In genomic region chr9:4740373-4740622, GRCh38 we compare ENCODE assay signal across 8 cellular contexts. TPM values are rescaled to one million over a fixed set of nuclear protein-coding genes. Genes with fewer than 3 reads are reported as not detected.
DNase-seq lines count a peak whose midpoint lies in the region; ATAC-seq and TF ChIP-seq lines count a peak whose summit lies in the region.

No MANE protein-coding gene starts in this region.

- H3K27me3 Mint-ChIP-seq in CD8-positive, alpha-beta T cell (ENCODE audit: low read depth), result no peaks in the 10 kb centered on the region
- no peaks in the 10 kb centered on the region for H3K27me3 Mint-ChIP-seq in naive B cell

- intact Hi-C loops in CD8-positive, alpha-beta T cell (cut with DNase I, micrococcal nuclease), result loop anchor here (1.0 to 5.0 kb wide), 7 partner anchors 51 to 1213 kb away; partner anchors contain the start of genes JAK2 (in 1 of the 2), PLGRKT (in 1 of the 2), PLPP6 (in 1 of the 2) and RFX3 (in 1 of the 2)

- CTCF ChIA-PET in CD8-positive, alpha-beta T cell (lab: Charles Lee), result interaction anchor here (0.8 to 1.4 kb wide), 9 partner anchors 9 to 413 kb away, joined by 3 to 11 read pairs (median 4); partner anchors contain the start of gene JAK2

- H3K27ac ChIP-seq in CD8-positive, alpha-beta T cell (ENCODE audit: low read depth, low read length), result peak overlapping the region; percentile 86
- peak overlapping the region; percentile 69 for H3K27ac ChIP-seq in cingulate gyrus (ENCODE audit: low read depth, low read length)

- H3K9me3 ChIP-seq in CD8-positive, alpha-beta T cell (ENCODE audit: low read length), result no peaks in the 10 kb centered on the region

- peaks cover 37% of the 10 kb centered on the region for H3K4me1 Mint-ChIP-seq in CD8-positive, alpha-beta T cell (ENCODE audit: low read depth)
- H3K4me1 Mint-ChIP-seq in naive B cell, result peaks cover 15 to 34% (median 22%) of the 10 kb centered on the region in 3 donors

- H3K4me1 ChIP-seq in CD8-positive, alpha-beta T cell (ENCODE audit: insufficient read depth, low read length), result peaks cover 30% of the 10 kb centered on the region

- TF ChIP-seq CTCF in CD8-positive, alpha-beta T cell (IDR thresholded peaks at IDR 0.05), result no peak
- TF ChIP-seq CTCF in LNCaP clone FGC (IDR thresholded peaks at IDR 0.05; ENCODE audit: control insufficient read depth, extremely low read depth, insufficient read depth), result no peak

- H3K36me3 Mint-ChIP-seq in CD8-positive, alpha-beta T cell, result peaks cover 8% of the 10 kb centered on the region
- no peaks in the 10 kb centered on the region for H3K36me3 Mint-ChIP-seq in naive B cell

- peak overlapping the region; percentile 96 for H3K27ac Mint-ChIP-seq in CD8-positive, alpha-beta T cell
- H3K27ac Mint-ChIP-seq in naive B cell, result peak overlapping the region; percentile 55 to 97 (median 87)

- H3K4me3 ChIP-seq in CD8-positive, alpha-beta T cell (ENCODE audit: low read depth, low read length), result peak overlapping the region; percentile 97
- H3K4me3 ChIP-seq in LNCaP clone FGC (ENCODE audit: low read depth, low read length), result peak overlapping the region; percentile 78

- no peak for DNase-seq in CD8-positive, alpha-beta T cell
- no peak for DNase-seq in LNCaP clone FGC (ENCODE audit: low read depth)
- DNase-seq in naive B cell, result no peak
- no peak for DNase-seq in NCI-H226

- ATAC-seq in CD8-positive, alpha-beta T cell, result no peak
- ATAC-seq in naive B cell (ENCODE audit: low read depth in 2 of 2) (no peak), GM18519 (IDR thresholded peaks at IDR 0.05; ENCODE audit: low FRiP score, unreplicated experiment) (no peak), HG03095 (IDR thresholded peaks at IDR 0.05; ENCODE audit: unreplicated experiment) (no peak), HG03196 (IDR thresholded peaks at IDR 0.05; ENCODE audit: unreplicated experiment) (no peak)

- H3K4me3 Mint-ChIP-seq in CD8-positive, alpha-beta T cell, result peak overlapping the region; percentile 87
- H3K4me3 Mint-ChIP-seq in naive B cell, result peak overlapping the region; percentile 82 to 99 (median 96)

- H3K27me3 ChIP-seq in CD8-positive, alpha-beta T cell (ENCODE audit: insufficient read depth, low read length), result no peaks in the 10 kb centered on the region

- H3K36me3 ChIP-seq in CD8-positive, alpha-beta T cell (ENCODE audit: insufficient read depth, low read length), result no peaks in the 10 kb centered on the region

- H3K9me3 Mint-ChIP-seq in CD8-positive, alpha-beta T cell, result no peaks in the 10 kb centered on the region
- H3K9me3 Mint-ChIP-seq in naive B cell, result no peaks in the 10 kb centered on the region

- POLR2A ChIA-PET in CD8-positive, alpha-beta T cell (lab: Charles Lee), result interaction anchor here (0.7 to 2.8 kb wide), 22 partner anchors 10 to 1941 kb away, joined by 3 to 25 read pairs (median 4); partner anchors contain the start of genes CDC37L1, JAK2, PLGRKT and PLPP6

RNA-seq across cellular contexts. Expression of gene AK3, which starts 0.7 kb away (rescaled TPM):
- total RNA-seq in CD8-positive, alpha-beta T cell, result 10 to 100 TPM; 15.2 to 18.8 TPM
- polyA plus RNA-seq in naive B cell (ENCODE audit: low read depth in 6 of 6), result 10 to 100 TPM; 22.9 to 31.6 (median 27.2) TPM

RNA-seq across cellular contexts. Expression of gene RCL1, which starts 52.4 kb away (rescaled TPM):
- 10 to 100 TPM; 30.8 to 35.0 TPM for total RNA-seq in CD8-positive, alpha-beta T cell
- 10 to 100 TPM; 27.1 to 34.3 (median 29.8) TPM for polyA plus RNA-seq in naive B cell (ENCODE audit: low read depth in 6 of 6)
